ENCODE assay signal across 23 cellular contexts in genomic region chr6:44983467-44984365, GRCh38.
"Had no signal": no experiment of that assay in that cellular context is flagged by ENCODE, and none has a peak within 500 bp of the region (broad histone marks: within the 10 kb centered on the region; RNA-seq: fewer than 3 reads in every experiment).

No MANE protein-coding gene starts in this region.

- H3K4me3 Mint-ChIP-seq: T-cell had no signal

- H3K9me3 Mint-ChIP-seq: T-cell had no signal

- H3K36me3 Mint-ChIP-seq: T-cell had no signal

- H3K9me3 ChIP-seq: SK-N-SH had no signal

- H3K27me3 Mint-ChIP-seq: T-cell had no signal

- H3K9ac ChIP-seq: SK-N-SH had no signal

- H3K27ac ChIP-seq: RWPE1 had no signal

- DNase-seq: IMR-90, Karpas-422, KG1, MV-4-11, NCI-H1048, NCI-H1105, NCI-H1417, NCI-H1436 treated with DMSO at 0.1 percent for 48 hours, NCI-H1694, NCI-H1930, NCI-H2081, NCI-H2107, NCI-H2171 treated with DMSO at 0.1 percent for 48 hours, NCI-H345, NCI-H446 treated with DMSO at 0.1 percent for 48 hours, NCI-H510A treated with DMSO at 0.1 percent for 48 hours, NCI-H82, SHP77, SK-N-SH, SW 1271, T-cell had no signal

- ATAC-seq: Panc1, T-cell had no signal

- H3K4me2 ChIP-seq: SK-N-SH had no signal

- H3K27ac Mint-ChIP-seq: T-cell had no signal
